ENCODE assay signal across 12 cellular contexts in genomic region chr4:153758688-153759406, GRCh38. TPM values are rescaled to one million over a fixed set of nuclear protein-coding genes. Genes with fewer than 3 reads are reported as not detected.
DNase-seq lines count a peak whose midpoint lies in the region; ATAC-seq, FAIRE-seq and TF ChIP-seq lines count a peak whose summit lies in the region.
"Had no signal": no experiment of that assay in that cellular context is flagged by ENCODE, and none has a peak within 500 bp of the region (broad histone marks: within the 10 kb centered on the region; RNA-seq: fewer than 3 reads in every experiment).

No MANE protein-coding gene starts in this region.

- H3K27ac Mint-ChIP-seq in naive B cell, result peak overlapping the region in 1 of 6 donors; percentile 42

- H3K4me1 Mint-ChIP-seq in naive B cell, result peaks cover 0 to 12% (median 4%) of the 10 kb centered on the region in 3 donors

- peaks cover 0 to 5% (median 0%) of the 10 kb centered on the region in 7 donors for H3K9me3 Mint-ChIP-seq in naive B cell

- H3K9ac ChIP-seq in HUES64 (ENCODE audit: low read depth, low read length), result peak overlapping the region; percentile 79; the same call in 1 of the 2 replicates

- TF ChIP-seq CTCF in choroid plexus epithelial cell (conservative IDR thresholded peaks at IDR 0.05; ENCODE audit: low read depth, low read length), result no peak

- peaks cover 0 to 4% of the 10 kb centered on the region in 2 donors for H3K36me3 Mint-ChIP-seq in naive B cell

- no peak for FAIRE-seq in GM12891 (lab: Jason Lieb, UNC)

- H3K36me3 ChIP-seq in ACC112 (ENCODE audit: insufficient read depth, low read length) (no peaks in the 10 kb centered on the region), HUES64 (ENCODE audit: insufficient read depth, low read length) (no peaks in the 10 kb centered on the region)

- no peak for TF ChIP-seq POLR2A in GM12891 (IDR thresholded peaks at IDR 0.05; ENCODE audit: low read depth, low read length)

- no peak overlapping the region for H3K27ac ChIP-seq in ACC112 (ENCODE audit: low read depth, low read length)
- H3K27ac ChIP-seq in HUES64 (ENCODE audit: low read depth, low read length), result no peak overlapping the region

- H3K4me3 ChIP-seq in ACC112 (ENCODE audit: low read depth, low read length) (peak overlapping the region; percentile 78), HUES64 (ENCODE audit: low read length) (peak overlapping the region; percentile 70), choroid plexus epithelial cell (ENCODE audit: low read depth, low read length) (peak overlapping the region; percentile 51)

- peak overlapping the region; percentile 15 to 87 (median 68) for H3K4me3 Mint-ChIP-seq in naive B cell

- no peak for ATAC-seq in naive B cell (ENCODE audit: low read depth in 2 of 2)

- no peak overlapping the region for H2AFZ ChIP-seq in ACC112 (ENCODE audit: low read length, unreplicated experiment)

- DNase-seq in choroid plexus epithelial cell (ENCODE audit: low read depth) (no peak), naive B cell (no peak), GM12891 (ENCODE audit: insufficient read length, low spot score) (no peak), H4 (ENCODE audit: low spot score) (no peak), NCI-H1092 treated with DMSO at 0.1 percent for 48 hours (lab: John Stamatoyannopoulos, UW) (no peak)
- DNase-seq in effector CD8-positive, alpha-beta T cell (lab: John Stamatoyannopoulos, UW), result no peak
- DNase-seq: DND-41, NCI-H2029, T-helper 9 cell had no signal

- H3K4me1 ChIP-seq in ACC112 (ENCODE audit: control insufficient read depth, insufficient read depth, low read length, unreplicated experiment) (no peaks in the 10 kb centered on the region), HUES64 (ENCODE audit: insufficient read depth, low read length) (peaks cover 22% of the 10 kb centered on the region)

- 12% methylated on average over 12 of the region's 15 CpGs for WGBS in HUES64

- no peaks in the 10 kb centered on the region for H3K79me2 ChIP-seq in ACC112 (ENCODE audit: control insufficient read depth, insufficient read depth, low read length, unreplicated experiment)

- no peaks in the 10 kb centered on the region for H3K9me3 ChIP-seq in HUES64 (ENCODE audit: insufficient read depth, low read depth, low read length)

- H3K27me3 ChIP-seq in ACC112 (ENCODE audit: insufficient read depth, low read length), result peaks cover 27% of the 10 kb centered on the region
- H3K27me3 ChIP-seq in HUES64 (ENCODE audit: insufficient read depth, low read length), result peaks cover 27% of the 10 kb centered on the region

- peaks cover 45 to 58% (median 51%) of the 10 kb centered on the region in 3 donors for H3K27me3 Mint-ChIP-seq in naive B cell

TF ChIP-seq in GM12891, 5 proteins besides CTCF, POLR2A, EP300 and RAD21:
- no peak for TF ChIP-seq POU2F2 (IDR thresholded peaks at IDR 0.05; ENCODE audit: low read depth, low read length)
- TF ChIP-seq PAX5 (IDR thresholded peaks at IDR 0.05; ENCODE audit: insufficient read depth, low read length, severe bottlenecking), result no peak
- TF ChIP-seq POLR2AphosphoS5 (IDR thresholded peaks at IDR 0.05; ENCODE audit: low read depth, low read length), result no peak
- no peak for TF ChIP-seq TAF1 (IDR thresholded peaks at IDR 0.05; ENCODE audit: low read depth, low read length)
- no peak for TF ChIP-seq SPI1 (IDR thresholded peaks at IDR 0.05; ENCODE audit: low read depth, low read length)

RNA-seq across cellular contexts. Expression of gene RNF175, which starts 1.0 kb away (rescaled TPM):
- polyA plus RNA-seq in HUES64 (2013, experiment 1 of 2), result 5.9 TPM
- 10.3 TPM for polyA plus RNA-seq in HUES64 (2013, experiment 2 of 2)
- polyA plus RNA-seq in naive B cell (ENCODE audit: low read depth in 6 of 6), result under 1 TPM in 1 of 6 donors, not detected in 5; 0.69 TPM
- not detected for polyA plus RNA-seq in GM12891 (2012; ENCODE audit: low read depth, missing spikeins)
- total RNA-seq in H4 (2014; rRNA removed; shearing (Covaris generic)), result not detected in 2 replicates

RNA-seq across cellular contexts. Expression of gene SFRP2, which starts 30.0 kb away (rescaled TPM):
- polyA plus RNA-seq in HUES64 (2013, experiment 1 of 2), result 287 TPM
- polyA plus RNA-seq in HUES64 (2013, experiment 2 of 2), result 333 TPM
- polyA plus RNA-seq in naive B cell (ENCODE audit: low read depth in 6 of 6), result not detected
- not detected for polyA plus RNA-seq in GM12891 (2012; ENCODE audit: low read depth, missing spikeins)
- 0.29 TPM in 1 of 2 replicates, not detected in the other for total RNA-seq in H4 (2014; rRNA removed; shearing (Covaris generic))
- total RNA-seq: bronchial epithelial cell had no signal
